Comparison of ENCODE assay signal across 1 cellular context in genomic region chr11:124075492-124075840, GRCh38.
TF ChIP-seq lines count a peak whose summit lies in the region.

No MANE protein-coding gene starts in this region.

TF ChIP-seq in endothelial cell of umbilical vein, 7 proteins besides CTCF, POLR2A, EP300 and RAD21:
- no peak for TF ChIP-seq FOS (IDR thresholded peaks at IDR 0.05; ENCODE audit: borderline replicate concordance, insufficient read depth, low read length)
- TF ChIP-seq JUN (IDR thresholded peaks at IDR 0.05; ENCODE audit: borderline replicate concordance, insufficient read depth, insufficient read length, low read depth): no peak
- TF ChIP-seq GATA2 (IDR thresholded peaks at IDR 0.05; ENCODE audit: insufficient read depth, insufficient read length, low read depth, low read length): no peak
- TF ChIP-seq EZH2 (IDR thresholded peaks at IDR 0.05; ENCODE audit: borderline replicate concordance, low read depth, low read length, severe bottlenecking): no peak
- TF ChIP-seq MAX (IDR thresholded peaks at IDR 0.05; ENCODE audit: insufficient read depth, insufficient read length): no peak
